In the genomic region with DNA sequence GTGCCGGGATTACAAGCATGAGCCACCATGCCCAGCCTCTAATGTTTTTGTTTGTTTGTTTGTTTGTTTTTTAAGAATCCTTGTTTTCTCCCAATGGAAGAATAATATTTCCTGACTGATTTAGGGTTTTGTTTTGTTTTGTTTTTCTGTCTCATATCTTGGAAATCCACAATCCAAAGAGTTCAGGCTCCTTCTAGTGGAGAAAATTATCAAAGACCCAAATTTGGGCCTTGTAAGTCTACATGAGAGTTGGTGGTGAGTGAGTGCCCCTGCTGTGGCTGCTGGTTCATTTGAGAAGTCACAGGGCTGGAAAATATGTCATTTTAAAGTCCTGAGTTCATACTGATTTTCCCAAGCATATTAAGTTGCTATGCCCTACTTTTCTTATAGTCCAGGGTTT, we compare ENCODE assay signal across 13 cellular contexts. TPM values are rescaled to one million over a fixed set of nuclear protein-coding genes. Genes with fewer than 3 reads are reported as not detected.
A peak's percentile ranks its signal among the peaks of the same experiment; 100 is the strongest.
DNase-seq lines count a peak whose midpoint lies in the region; ATAC-seq and TF ChIP-seq lines count a peak whose summit lies in the region.
"Had no signal": no experiment of that assay in that cellular context is flagged by ENCODE, and none has a peak within 500 bp of the region (broad histone marks: within the 10 kb centered on the region; RNA-seq: fewer than 3 reads in every experiment).

No MANE protein-coding gene starts in this region.

- H3K27ac ChIP-seq in GM23338 (ENCODE audit: low read depth) = no peak overlapping the region
- H3K27ac ChIP-seq in PC-3 (ENCODE audit: low read length) = no peak overlapping the region
- no peak overlapping the region for H3K27ac ChIP-seq in ovary
- H3K27ac ChIP-seq: stomach had no signal

- no peak overlapping the region for H3K4me3 ChIP-seq in GM23338
- H3K4me3 ChIP-seq in PC-3 (ENCODE audit: low read length) = no peak overlapping the region
- H3K4me3 ChIP-seq in epithelial cell of proximal tubule (ENCODE audit: low read depth, low read length) = no peak overlapping the region
- no peak overlapping the region for H3K4me3 ChIP-seq in ovary
- H3K4me3 ChIP-seq: stomach had no signal

- H3K27ac Mint-ChIP-seq in GM23338 (no peak overlapping the region), osteocyte (ENCODE audit: unreplicated experiment) (no peak overlapping the region)
- H3K27ac Mint-ChIP-seq: activated T-cell treated with anti-CD3 and anti-CD28 coated beads, Interleukin-2, amount 50 U/mL, for 24 hours had no signal

- H3K4me2 ChIP-seq in GM23338 (no peak overlapping the region), PC-3 (ENCODE audit: low read length) (no peak overlapping the region)

- H4K20me1 ChIP-seq in GM23338 (replicated peaks; ENCODE audit: insufficient read depth) = no peaks in the 10 kb centered on the region
- H4K20me1 ChIP-seq in PC-3 (ENCODE audit: low read length) = no peaks in the 10 kb centered on the region

- H3K4me3 Mint-ChIP-seq in GM23338 = no peak overlapping the region
- H3K4me3 Mint-ChIP-seq in osteocyte (ENCODE audit: unreplicated experiment) = no peak overlapping the region
- H3K4me3 Mint-ChIP-seq: activated T-cell treated with anti-CD3 and anti-CD28 coated beads, Interleukin-2, amount 50 U/mL, for 24 hours; neural crest cell had no signal

- WGBS in ovary, 3 donors = 60 to 71% (median 67%) methylated on average over 1 of the region's 1 CpG

- H3K79me2 ChIP-seq in GM23338 (replicated peaks; ENCODE audit: insufficient read depth) (no peaks in the 10 kb centered on the region), PC-3 (ENCODE audit: low read length) (no peaks in the 10 kb centered on the region)

- peak; percentile 40; the same call in 2 of the 3 replicates for ATAC-seq in GM23338
- ATAC-seq in PC-3 = 0 out of 2 replicates have a peak, but pooled peaks have one; percentile 25

- H2AFZ ChIP-seq in GM23338 (no peak overlapping the region), PC-3 (ENCODE audit: low read length) (no peak overlapping the region)

- peaks cover 7% of the 10 kb centered on the region; the same call in 1 of the 2 replicates for H3K4me1 ChIP-seq in GM23338 (ENCODE audit: insufficient read depth)
- peaks cover 20% of the 10 kb centered on the region for H3K4me1 ChIP-seq in PC-3 (ENCODE audit: insufficient read depth, low read length)
- H3K4me1 ChIP-seq in ovary (ENCODE audit: insufficient read depth) = no peaks in the 10 kb centered on the region

- H3K36me3 ChIP-seq in GM23338 (ENCODE audit: insufficient read depth) = no peaks in the 10 kb centered on the region
- H3K36me3 ChIP-seq in PC-3 (ENCODE audit: low read depth, low read length) = no peaks in the 10 kb centered on the region
- H3K36me3 ChIP-seq in ovary = no peaks in the 10 kb centered on the region
- H3K36me3 ChIP-seq: stomach had no signal

- H3K9me3 Mint-ChIP-seq in GM23338 = no peaks in the 10 kb centered on the region
- no peaks in the 10 kb centered on the region for H3K9me3 Mint-ChIP-seq in osteocyte (ENCODE audit: unreplicated experiment)
- H3K9me3 Mint-ChIP-seq: activated T-cell treated with anti-CD3 and anti-CD28 coated beads, Interleukin-2, amount 50 U/mL, for 24 hours; neural crest cell had no signal

- CTCF ChIA-PET in PC-3 (lab: Charles Lee) = interaction anchor here (0.6 kb wide), 2 partner anchors 13 to 399 kb away, joined by 3 to 5 read pairs; no protein-coding TSS in a partner anchor

- intact Hi-C loops in PC-3 (cut with micrococcal nuclease) = loop anchor here (5.0 kb wide), 1 partner anchor 345 kb away; a partner anchor contains a TSS
- intact Hi-C loops in ovary (cut with DNase I) = no loop called here

- H3K27me3 Mint-ChIP-seq in GM23338 (ENCODE audit: insufficient read depth, low read depth, poor library complexity) (no peaks in the 10 kb centered on the region), osteocyte (ENCODE audit: unreplicated experiment) (peaks cover 14% of the 10 kb centered on the region)

- H3K9me2 ChIP-seq in GM23338 (ENCODE audit: insufficient read depth) (no peaks in the 10 kb centered on the region), PC-3 (replicated peaks; ENCODE audit: low read length) (no peaks in the 10 kb centered on the region)

- no peak for TF ChIP-seq EP300 in ovary (IDR thresholded peaks at IDR 0.05)

- TF ChIP-seq CTCF in GM23338 (conservative IDR thresholded peaks at IDR 0.05; ENCODE audit: low read depth in 2 of 2) (peak; percentile 36 to 42), PC-3 (conservative IDR thresholded peaks at IDR 0.05; ENCODE audit: low read depth, low read length) (peak; percentile 44; the same call in 1 of the 2 replicates), epithelial cell of proximal tubule (conservative IDR thresholded peaks at IDR 0.05; ENCODE audit: low read depth, low read length) (peak; percentile 19), osteocyte (IDR thresholded peaks at IDR 0.05) (peak; percentile 38), ovary (IDR thresholded peaks at IDR 0.05) (no peak)

- H3K9me3 ChIP-seq in PC-3 (ENCODE audit: low read length) (no peaks in the 10 kb centered on the region), ovary (no peaks in the 10 kb centered on the region)
- H3K9me3 ChIP-seq: stomach had no signal

- no peak for TF ChIP-seq POLR2A in ovary (IDR thresholded peaks at IDR 0.05)

- peaks cover 26% of the 10 kb centered on the region for H3K4me1 Mint-ChIP-seq in GM23338
- H3K4me1 Mint-ChIP-seq in osteocyte (ENCODE audit: unreplicated experiment) = peaks cover 11% of the 10 kb centered on the region

- POLR2A ChIA-PET in PC-3 (lab: Charles Lee; ENCODE audit: unreplicated experiment) = no interaction called here

- H3K27me3 ChIP-seq in GM23338 (ENCODE audit: insufficient read depth) = no peaks in the 10 kb centered on the region
- no peaks in the 10 kb centered on the region for H3K27me3 ChIP-seq in PC-3 (ENCODE audit: low read length)
- no peaks in the 10 kb centered on the region for H3K27me3 ChIP-seq in ovary

- H3K36me3 Mint-ChIP-seq in GM23338 (ENCODE audit: low read depth) (no peaks in the 10 kb centered on the region), osteocyte (ENCODE audit: unreplicated experiment) (no peaks in the 10 kb centered on the region)

- H3F3A ChIP-seq in GM23338 (replicated peaks; ENCODE audit: low read depth) (no peaks in the 10 kb centered on the region), PC-3 (ENCODE audit: low read length, unreplicated experiment) (no peaks in the 10 kb centered on the region)

- BruUV-seq in PC-3 (replicated peaks; lab: Mats Ljungman, UMichigan) = no TSS peak

- H3K9ac ChIP-seq in PC-3 (ENCODE audit: low read length) = no peak overlapping the region

- DNase-seq in GM23338 (ENCODE audit: low spot score) (peak; percentile 22), PC-3 (peak; percentile 24), epithelial cell of proximal tubule (ENCODE audit: low read depth) (no peak), osteocyte (ENCODE audit: extremely low spot score, unreplicated experiment) (no peak), ovary (no peak), NCI-H146 (lab: John Stamatoyannopoulos, UW) (no peak)
- no peak for DNase-seq in stimulated activated CD4-positive, alpha-beta T cell treated with anti-CD3 and anti-CD28 coated beads, Interleukin-15, amount 100 ng/mL, for 24 hours
- DNase-seq in activated naive CD4-positive, alpha-beta T cell (lab: John Stamatoyannopoulos, UW) = no peak
- DNase-seq: activated T-cell treated with anti-CD3 and anti-CD28 coated beads, Interleukin-2, amount 50 U/mL, for 24 hours; NCI-H1694; stimulated activated CD4-positive, alpha-beta T cell treated with anti-CD3 and anti-CD28 coated beads, Interleukin-2, amount 100 ng/mL, for 24 hours; stomach had no signal

TF ChIP-seq in GM23338, 12 proteins besides CTCF, POLR2A, EP300 and RAD21:
- no peak for TF ChIP-seq EZH2phosphoT487 (IDR thresholded peaks at IDR 0.05; ENCODE audit: unreplicated experiment)

RNA-seq across cellular contexts. Expression of a gene that starts 33.5 kb away (rescaled TPM):
- 119 and 143 TPM in 2 replicates for total RNA-seq in GM23338 (2014; rRNA removed; shearing (Covaris generic))
- polyA plus RNA-seq in GM23338 (2016; fragmentation: Nextera tagmentation; extraction: Ambion mirVana) = 85.8 and 92.5 TPM in 2 replicates
- 31.1 and 34.9 TPM in 2 replicates for total RNA-seq in PC-3 (2014; rRNA removed)
- total RNA-seq in epithelial cell of proximal tubule = 40.8 and 47.4 TPM in 2 replicates
- total RNA-seq in osteocyte = 48.1 and 50.2 TPM in 2 replicates
- total RNA-seq in ovary = 10 to 100 TPM; 27.4 to 38.3 (median 31.8) TPM
- 10 to 100 TPM; 23.1 to 27.1 TPM for polyA plus RNA-seq in ovary

RNA-seq across cellular contexts. Expression of a gene that starts 58.1 kb away (rescaled TPM):
- total RNA-seq in GM23338 (2014; rRNA removed; shearing (Covaris generic)) = 175 and 181 TPM in 2 replicates
- polyA plus RNA-seq in GM23338 (2016; fragmentation: Nextera tagmentation; extraction: Ambion mirVana) (42.4 and 55.4 TPM in 2 replicates), ovary (10 to 100 TPM in 1 of 2 donors, 1 to 10 TPM in 1; 8.3 to 17.6 TPM)
- total RNA-seq in PC-3 (2014; rRNA removed) (15.0 and 15.5 TPM in 2 replicates), epithelial cell of proximal tubule (29.7 and 32.4 TPM in 2 replicates), osteocyte (52.3 and 56.9 TPM in 2 replicates), ovary (10 to 100 TPM; 19.5 to 27.4 (median 25.2) TPM)

Comparison
In these comparisons a context has a peak if more than half of its experiments do, and no peak if none do; other contexts are left out.
1. DNase-seq: peak in GM23338 (single experiment) and PC-3 (single experiment); none in epithelial cell of proximal tubule (single experiment), osteocyte (single experiment), stimulated activated CD4-positive, alpha-beta T cell treated with anti-CD3 and anti-CD28 coated beads, Interleukin-15, amount 100 ng/mL, for 24 hours (single experiment), activated naive CD4-positive, alpha-beta T cell (0 of 4), ovary (0 of 5) and NCI-H146 (single experiment).
2. CTCF ChIP-seq: peak in GM23338 (2 of 2), PC-3 (single experiment), epithelial cell of proximal tubule (single experiment) and osteocyte (single experiment); none in ovary (0 of 3).